ENCODE assay signal across 11 cellular contexts in the genomic region with DNA sequence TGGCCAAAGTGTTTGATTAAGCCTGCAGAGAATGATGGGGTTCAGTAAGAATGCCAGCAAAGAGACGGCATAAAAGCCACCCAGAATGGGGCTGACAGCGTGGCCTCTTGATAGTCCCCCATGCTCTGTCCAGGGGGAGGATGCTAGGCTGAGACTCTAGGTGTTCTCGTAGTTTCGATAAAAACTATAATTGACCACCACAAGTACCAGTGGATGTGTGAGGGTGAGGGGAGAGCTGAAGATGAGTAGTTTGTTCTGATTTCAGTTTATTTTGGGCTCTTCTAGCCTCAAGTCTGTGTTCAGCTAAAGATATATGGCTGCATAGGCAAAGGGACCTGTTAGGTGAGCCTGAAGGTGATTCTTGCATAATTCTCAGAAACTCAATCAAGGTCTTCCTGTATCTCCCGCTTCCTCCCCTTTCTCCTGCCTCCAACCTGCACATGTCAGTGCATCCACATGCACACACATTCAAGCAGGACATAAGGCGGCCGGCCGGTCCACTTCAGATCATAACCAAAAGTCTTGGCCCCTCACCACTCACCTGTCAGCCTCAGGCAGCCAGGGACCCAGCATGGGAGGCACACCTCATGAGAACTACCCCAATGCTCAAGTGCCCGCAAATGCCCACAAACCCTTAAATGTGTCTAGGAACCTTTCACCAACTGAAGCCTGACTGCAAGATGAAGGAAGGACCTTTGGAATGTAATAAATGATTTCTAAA. TPM values are rescaled to one million over a fixed set of nuclear protein-coding genes. Genes with fewer than 3 reads are reported as not detected.
DNase-seq lines count a peak whose midpoint lies in the region; ATAC-seq, FAIRE-seq and TF ChIP-seq lines count a peak whose summit lies in the region.
"Had no signal": no experiment of that assay in that cellular context is flagged by ENCODE, and none has a peak within 500 bp of the region (broad histone marks: within the 10 kb centered on the region; RNA-seq: fewer than 3 reads in every experiment).

No MANE protein-coding gene starts in this region.

- no peak for TF ChIP-seq CTCF in OCI-LY7 (conservative IDR thresholded peaks at IDR 0.05; ENCODE audit: low read length)

- intact Hi-C loops in OCI-LY7 (cut with micrococcal nuclease; ENCODE audit: unreplicated experiment): loop anchor here (1.0 to 10.0 kb wide), 4 partner anchors 8 to 1457 kb away; partner anchors contain the start of genes FLI1 and ST14

- peak overlapping the region; percentile 90 to 99 (median 97) for H3K27ac Mint-ChIP-seq in naive B cell
- H3K27ac Mint-ChIP-seq: mesothelial cell of epicardium had no signal

- H3K4me3 ChIP-seq in OCI-LY7 (ENCODE audit: low read depth, low read length, poor library complexity, severe bottlenecking) (peak overlapping the region; percentile 57), small intestine (ENCODE audit: low read depth in 1 of 2, low read length in 2 of 2) (no peak overlapping the region)
- H3K4me3 ChIP-seq: GM23248 had no signal

- no TSS peak for BruUV-seq in OCI-LY7 (replicated peaks; lab: Mats Ljungman, UMichigan)

- peaks cover 12 to 14% of the 10 kb centered on the region in 2 donors for H3K36me3 Mint-ChIP-seq in naive B cell
- H3K36me3 Mint-ChIP-seq: mesothelial cell of epicardium had no signal

- H3K4me1 Mint-ChIP-seq in naive B cell: peaks cover 87 to 99% (median 97%) of the 10 kb centered on the region in 3 donors

- H3K9me2 ChIP-seq in OCI-LY7 (ENCODE audit: insufficient read depth, low read length): no peaks in the 10 kb centered on the region

- peaks cover 80% of the 10 kb centered on the region for H3K79me2 ChIP-seq in OCI-LY7 (ENCODE audit: insufficient read depth, low read depth, low read length)

- peak overlapping the region; percentile 95 for H3K4me2 ChIP-seq in OCI-LY7 (ENCODE audit: low read length)

- H3K9me3 ChIP-seq in OCI-LY7 (ENCODE audit: low read length) (no peaks in the 10 kb centered on the region), small intestine (ENCODE audit: control insufficient read depth, low read depth) (no peaks in the 10 kb centered on the region)

- FAIRE-seq in GM12891 (lab: Jason Lieb, UNC): no peak
- FAIRE-seq in small intestine (lab: Jason Lieb, UNC): no peak

- 70 to 72% (median 71%) methylated on average over 9 of the region's 9 CpGs for WGBS in small intestine, 3 donors

- CTCF ChIA-PET in OCI-LY7 (lab: Charles Lee; ENCODE audit: unreplicated experiment): interaction anchor here (0.7 kb wide), 1 partner anchor 11 kb away, joined by 3 read pairs; no protein-coding TSS in a partner anchor

- no peaks in the 10 kb centered on the region for H4K20me1 ChIP-seq in OCI-LY7 (ENCODE audit: insufficient read depth, low read length)

- no peak for TF ChIP-seq POLR2A in GM12891 (IDR thresholded peaks at IDR 0.05; ENCODE audit: low read depth, low read length)

- peaks cover 0 to 4% (median 0%) of the 10 kb centered on the region in 7 donors for H3K9me3 Mint-ChIP-seq in naive B cell
- H3K9me3 Mint-ChIP-seq: mesothelial cell of epicardium had no signal

- peak overlapping the region; percentile 80 to 93 (median 88) for H3K4me3 Mint-ChIP-seq in naive B cell
- H3K4me3 Mint-ChIP-seq: mesothelial cell of epicardium had no signal

- H3K4me1 ChIP-seq in OCI-LY7 (ENCODE audit: insufficient read depth, low read length, poor library complexity, severe bottlenecking) (peaks cover 94% of the 10 kb centered on the region), small intestine (ENCODE audit: control insufficient read depth in 2 of 2, insufficient read depth in 1 of 2, low read depth in 1 of 2, low read length in 1 of 2) (peaks cover 0 to 8% of the 10 kb centered on the region in 2 donors)

- ATAC-seq in GM21717 (IDR thresholded peaks at IDR 0.05; ENCODE audit: unreplicated experiment) (peak; percentile 5), naive B cell (ENCODE audit: low read depth in 2 of 2) (peak; percentile 10 to 14), HG02623 (IDR thresholded peaks at IDR 0.05; ENCODE audit: unreplicated experiment) (no peak)

- H3K27me3 Mint-ChIP-seq in naive B cell: no peaks in the 10 kb centered on the region

- POLR2A ChIA-PET in OCI-LY7 (lab: Charles Lee): interaction anchor here (0.7 to 5.1 kb wide), 12 partner anchors 6 to 246 kb away, joined by 3 to 67 read pairs (median 9); partner anchors contain the start of gene FLI1

- H3K36me3 ChIP-seq in OCI-LY7 (ENCODE audit: insufficient read depth, low read length) (peaks cover 10% of the 10 kb centered on the region; the same call in 1 of the 2 replicates), small intestine (ENCODE audit: control insufficient read depth in 2 of 2, insufficient read depth in 2 of 2, low read length in 2 of 2) (no peaks in the 10 kb centered on the region)
- H3K36me3 ChIP-seq: brain microvascular endothelial cell had no signal

- DNase-seq in GM12891 (ENCODE audit: insufficient read length, low spot score) (no peak), OCI-LY7 (ENCODE audit: low spot score) (no peak), naive B cell (no peak), amygdala (lab: John Stamatoyannopoulos, UW) (no peak), NCI-H446 treated with DMSO at 0.1 percent for 48 hours (lab: John Stamatoyannopoulos, UW) (no peak), small intestine (no peak)
- DNase-seq: brain microvascular endothelial cell had no signal

- H3K27ac ChIP-seq in OCI-LY7 (ENCODE audit: low read depth, low read length, poor library complexity, severe bottlenecking) (peak overlapping the region; percentile 99), small intestine (ENCODE audit: low read depth in 1 of 2, low read length in 1 of 2) (peak overlapping the region in 1 of 2 donors; percentile 44)
- H3K27ac ChIP-seq: brain microvascular endothelial cell, GM23248 had no signal

- no peaks in the 10 kb centered on the region for H3K27me3 ChIP-seq in small intestine (ENCODE audit: control insufficient read depth in 2 of 2, insufficient read depth in 2 of 2, low read length in 2 of 2)
- H3K27me3 ChIP-seq: brain microvascular endothelial cell had no signal

- no peak overlapping the region for H2AFZ ChIP-seq in OCI-LY7 (ENCODE audit: low read length)
- H2AFZ ChIP-seq: GM23248 had no signal

TF ChIP-seq in GM12891, 5 proteins besides CTCF, POLR2A, EP300 and RAD21:
- TF ChIP-seq TAF1 (IDR thresholded peaks at IDR 0.05; ENCODE audit: low read depth, low read length): no peak
- TF ChIP-seq SPI1 (IDR thresholded peaks at IDR 0.05; ENCODE audit: low read depth, low read length): 0 out of 2 replicates have a peak, but pooled peaks have one; percentile 3
- TF ChIP-seq POU2F2 (IDR thresholded peaks at IDR 0.05; ENCODE audit: low read depth, low read length): no peak
- TF ChIP-seq PAX5 (IDR thresholded peaks at IDR 0.05; ENCODE audit: insufficient read depth, low read length, severe bottlenecking): no peak
- no peak for TF ChIP-seq POLR2AphosphoS5 (IDR thresholded peaks at IDR 0.05; ENCODE audit: low read depth, low read length)

RNA-seq across cellular contexts. Expression of gene FLI1, which starts 31.2 kb away (rescaled TPM):
- polyA plus RNA-seq in GM12891 (2012; ENCODE audit: low read depth, missing spikeins): 22.0 TPM
- 79.4 and 88.8 TPM in 2 replicates for total RNA-seq in OCI-LY7 (2014; rRNA removed; shearing (Covaris generic))
- 78.2 and 81.2 TPM in 2 replicates for total RNA-seq in OCI-LY7 (2022)
- 100 to 1,000 TPM in 2 of 6 donors, 10 to 100 TPM in 4; 65.3 to 109 (median 88.3) TPM for polyA plus RNA-seq in naive B cell (ENCODE audit: low read depth in 6 of 6)
- polyA plus RNA-seq in small intestine: 1 to 10 TPM; 2.5 to 8.3 (median 4.9) TPM

Comparison
In these comparisons a context has a peak if more than half of its experiments do, and no peak if none do; other contexts are left out.
1. RNA of gene FLI1, which starts 31.2 kb away (polyA plus RNA-seq): 65.3 to 109 TPM in naive B cell; 2.5 to 8.3 TPM in small intestine; every median in the first group is over 4 times any median in the second.